15 cellular contexts compared by ENCODE assay signal in the genomic region with DNA sequence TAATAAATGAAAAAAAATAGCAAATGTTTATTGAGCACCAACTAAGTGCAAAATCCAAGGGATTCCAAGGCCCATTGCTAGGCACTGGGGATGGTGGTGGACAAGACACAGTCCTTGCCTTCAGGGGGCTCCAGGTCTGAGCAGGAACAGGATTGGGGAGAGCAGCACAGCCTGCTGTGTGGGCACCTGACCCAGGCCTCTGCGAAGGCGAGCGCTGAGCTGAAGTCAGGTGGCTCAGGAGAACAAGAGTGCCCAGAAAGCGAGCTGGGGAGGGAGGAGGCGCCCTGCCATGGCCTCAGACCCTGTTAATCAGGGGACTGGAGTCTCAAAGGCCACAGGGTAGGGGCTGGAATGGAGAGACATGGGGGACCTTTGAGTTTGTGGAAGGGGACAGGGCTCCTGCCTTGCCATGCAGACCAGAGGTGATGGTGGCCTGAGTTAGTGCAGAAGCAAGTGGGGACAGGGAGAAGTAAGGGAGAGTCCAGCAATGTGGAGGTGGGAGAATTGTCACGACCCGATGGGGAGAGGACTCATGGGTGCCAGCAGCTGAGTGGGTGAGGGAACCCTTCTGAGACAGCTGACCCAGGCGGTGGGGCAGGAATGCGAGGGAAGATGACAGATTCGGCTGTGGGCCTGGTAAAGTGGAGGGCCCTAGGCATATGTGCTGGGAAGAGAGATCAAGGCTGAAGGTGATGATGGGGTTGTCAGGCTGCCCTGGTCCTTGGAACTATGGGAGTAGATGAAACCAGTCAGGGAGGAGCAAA. TPM values are rescaled to one million over a fixed set of nuclear protein-coding genes. Genes with fewer than 3 reads are reported as not detected.
DNase-seq lines count a peak whose midpoint lies in the region; ATAC-seq, FAIRE-seq and TF ChIP-seq lines count a peak whose summit lies in the region.
"Had no signal": no experiment of that assay in that cellular context is flagged by ENCODE, and none has a peak within 500 bp of the region (broad histone marks: within the 10 kb centered on the region; RNA-seq: fewer than 3 reads in every experiment).

No MANE protein-coding gene starts in this region.

- TF ChIP-seq CTCF in K562 (IDR thresholded peaks at IDR 0.05 in 2 of 3, conservative IDR thresholded peaks at IDR 0.05 in 1 of 3; ENCODE audit: insufficient read depth in 2 of 3, low read depth in 1 of 3, low read length in 3 of 3) (no peak), osteocyte (IDR thresholded peaks at IDR 0.05) (no peak)

- H3K27ac Mint-ChIP-seq in activated CD4-positive, alpha-beta T cell treated with anti-CD3 and anti-CD28 coated beads for 36 hours = peak overlapping the region; percentile 84
- peak overlapping the region; percentile 19 for H3K27ac Mint-ChIP-seq in osteocyte (ENCODE audit: unreplicated experiment)

- ATAC-seq in activated CD4-positive, alpha-beta T cell treated with anti-CD3 and anti-CD28 coated beads for 36 hours = no peak
- ATAC-seq in K562 = no peak
- no peak for ATAC-seq in left colon
- ATAC-seq: pancreas had no signal

- TF ChIP-seq POLR2A in K562 (conservative IDR thresholded peaks at IDR 0.05) = no peak

- H3K9me3 ChIP-seq in KOPT-K1 (ENCODE audit: insufficient read depth, low read length, poor library complexity, severe bottlenecking) (no peaks in the 10 kb centered on the region), K562 (replicated peaks; ENCODE audit: control insufficient read depth, insufficient read depth, low read depth, low read length) (no peaks in the 10 kb centered on the region)
- H3K9me3 ChIP-seq: esophagus squamous epithelium, pancreas had no signal

- no peaks in the 10 kb centered on the region for H3K27me3 ChIP-seq in K562 (ENCODE audit: control insufficient read depth in 2 of 2, insufficient read depth in 2 of 2, low read length in 2 of 2)
- H3K27me3 ChIP-seq: esophagus squamous epithelium, pancreas had no signal

- peaks cover 3% of the 10 kb centered on the region for H3K9me1 ChIP-seq in K562 (ENCODE audit: control insufficient read depth, insufficient read depth, low read length)

- no TSS peak for BruUV-seq in K562 (replicated peaks; lab: Mats Ljungman, UMichigan)

- in situ Hi-C loops in K562 (cut with MboI) = no loop called here

- peaks cover 5% of the 10 kb centered on the region for H3K79me2 ChIP-seq in K562 (ENCODE audit: control insufficient read depth, insufficient read depth, low read length)

- no peak for TF ChIP-seq RAD21 in K562 (CRISPR knock-in tag; conservative IDR thresholded peaks at IDR 0.05 in 1 of 2, IDR thresholded peaks at IDR 0.05 in 1 of 2)

- H3K4me2 ChIP-seq in K562 (ENCODE audit: insufficient read depth, low read length) = no peak overlapping the region

- no peak overlapping the region for H3K4me3 ChIP-seq in K562
- H3K4me3 ChIP-seq: esophagus squamous epithelium, pancreas had no signal

- H3K36me3 ChIP-seq in KOPT-K1 (ENCODE audit: insufficient read depth, low read length) (peaks cover 13% of the 10 kb centered on the region), K562 (ENCODE audit: control insufficient read depth, insufficient read depth, low read length) (peaks cover 34% of the 10 kb centered on the region)

- intact Hi-C loops in activated CD4-positive, alpha-beta T cell treated with anti-CD3 and anti-CD28 coated beads for 36 hours (cut with DNase I, micrococcal nuclease) = no loop called here
- intact Hi-C loops in K562 (cut with micrococcal nuclease) (no loop called here), left colon (cut with DNase I, micrococcal nuclease) (no loop called here)

- H4K20me1 ChIP-seq in K562 (replicated peaks; ENCODE audit: control insufficient read depth, insufficient read depth, low read length) = no peaks in the 10 kb centered on the region

- 88% methylated on average over 8 of the region's 10 CpGs for WGBS in K562 (ENCODE audit: insufficient coverage, low coverage, missing lambda C conversion rate)

- H3K27ac ChIP-seq in KOPT-K1 (ENCODE audit: low read depth, low read length, poor library complexity, severe bottlenecking) (peak overlapping the region; percentile 92), K562 (ENCODE audit: extremely low read depth, low read depth, low read length) (no peak overlapping the region)
- H3K27ac ChIP-seq: pancreas had no signal

- no peaks in the 10 kb centered on the region for H3K9me3 Mint-ChIP-seq in activated CD4-positive, alpha-beta T cell treated with anti-CD3 and anti-CD28 coated beads for 36 hours (ENCODE audit: low read depth)
- H3K9me3 Mint-ChIP-seq in osteocyte (ENCODE audit: unreplicated experiment) = no peaks in the 10 kb centered on the region

- H3K4me3 Mint-ChIP-seq in activated CD4-positive, alpha-beta T cell treated with anti-CD3 and anti-CD28 coated beads for 36 hours = no peak overlapping the region
- no peak overlapping the region for H3K4me3 Mint-ChIP-seq in osteocyte (ENCODE audit: unreplicated experiment)

- CTCF ChIA-PET in activated CD4-positive, alpha-beta T cell treated with anti-CD3 and anti-CD28 coated beads for 36 hours (lab: Charles Lee) = no interaction called here
- CTCF ChIA-PET in K562 (lab: Yijun Ruan, JAX; ENCODE audit: low intra/inter-chr PET ratio) = no interaction called here

- no peak for DNase-seq in activated CD4-positive, alpha-beta T cell treated with anti-CD3 and anti-CD28 coated beads for 36 hours
- no peak for DNase-seq in activated CD4-positive, alpha-beta T cell treated with anti-CD3 and anti-CD28 coated beads for 48 hours
- DNase-seq in K562 (ENCODE audit: extremely low read depth in 1 of 4, low spot score in 3 of 4) (peak in 1 of 4 experiments; percentile 13), osteocyte (ENCODE audit: extremely low spot score, unreplicated experiment) (no peak), NCI-H2029 treated with DMSO at 0.1 percent for 48 hours (lab: John Stamatoyannopoulos, UW) (no peak), left colon (no peak), NCI-H524 (lab: John Stamatoyannopoulos, UW) (no peak)
- DNase-seq: activated CD4-positive, CD25-positive, alpha-beta regulatory T cell; activated effector memory CD4-positive, alpha-beta T cell treated with Interleukin-2 at 50 U/mL for 16 hours; cerebellar nuclear complex; esophagus squamous epithelium; NCI-H2029; pancreas had no signal

- peaks cover 77% of the 10 kb centered on the region for H3K4me1 Mint-ChIP-seq in activated CD4-positive, alpha-beta T cell treated with anti-CD3 and anti-CD28 coated beads for 36 hours
- H3K4me1 Mint-ChIP-seq in osteocyte (ENCODE audit: unreplicated experiment) = peaks cover 12% of the 10 kb centered on the region

- H3K27me3 Mint-ChIP-seq in activated CD4-positive, alpha-beta T cell treated with anti-CD3 and anti-CD28 coated beads for 36 hours = no peaks in the 10 kb centered on the region
- no peaks in the 10 kb centered on the region for H3K27me3 Mint-ChIP-seq in osteocyte (ENCODE audit: unreplicated experiment)

- no peak for FAIRE-seq in K562 (lab: Jason Lieb, UNC)
- FAIRE-seq: A204.1, pancreas had no signal

- H3K9ac ChIP-seq in K562 (ENCODE audit: insufficient read depth in 1 of 2, low read depth in 2 of 2, low read length in 2 of 2) = peak overlapping the region in 1 of 2 experiments; percentile 74; a peak in 2 of 4 replicates

- TF ChIP-seq EP300 in K562 (IDR thresholded peaks at IDR 0.05; ENCODE audit: low read length) = no peak

- POLR2A ChIA-PET in activated CD4-positive, alpha-beta T cell treated with anti-CD3 and anti-CD28 coated beads for 36 hours (lab: Charles Lee) = no interaction called here
- POLR2A ChIA-PET in K562 (lab: Yijun Ruan, JAX) = interaction anchor here (1.6 kb wide), 1 partner anchor 11 kb away, joined by 4 read pairs; no protein-coding TSS in a partner anchor

- H2AFZ ChIP-seq in K562 (ENCODE audit: low read depth, low read length) = no peak overlapping the region

- H3K4me1 ChIP-seq in K562 (replicated peaks in 1 of 2; ENCODE audit: control insufficient read depth in 2 of 2, insufficient read depth in 2 of 2, low read length in 2 of 2) = peaks cover 15 to 56% of the 10 kb centered on the region in 2 experiments

- H3K36me3 Mint-ChIP-seq in activated CD4-positive, alpha-beta T cell treated with anti-CD3 and anti-CD28 coated beads for 36 hours (ENCODE audit: low read depth) = peaks cover 33% of the 10 kb centered on the region
- H3K36me3 Mint-ChIP-seq in osteocyte (ENCODE audit: unreplicated experiment) = peaks cover 22% of the 10 kb centered on the region

RNA-seq across cellular contexts. Expression of a gene that starts 4.1 kb away (rescaled TPM):
- total RNA-seq in activated CD4-positive, alpha-beta T cell treated with anti-CD3 and anti-CD28 coated beads for 36 hours = 10 to 100 TPM; 20.8 to 25.1 TPM
- total RNA-seq in K562 (2011; cell fraction: chromatin; rRNA removed; ENCODE audit: low replicate concordance) = 18.4 and 52.2 TPM in 2 replicates
- total RNA-seq in K562 (2011; cell fraction: nucleolus; rRNA removed) = 30.3 and 37.7 TPM in 2 replicates
- total RNA-seq in K562 (2011; cell fraction: nucleoplasm; rRNA removed) = 25.7 and 31.2 TPM in 2 replicates
- total RNA-seq in K562 (2014; rRNA removed) (18.3 and 23.1 TPM in 2 replicates), K562 (2014; rRNA removed; fragmentation: Illumina TruSeq; extraction: Trizol) (4.0 and 4.1 TPM in 2 replicates), K562 (2015; rRNA removed; fragmentation: Illumina TruSeq; extraction: Trizol) (9.0 and 9.2 TPM in 2 replicates), K562 (2021) (23.5 and 27.7 TPM in 2 replicates), osteocyte (46.3 and 47.8 TPM in 2 replicates), left colon (1 to 10 TPM; 4.2 to 6.8 TPM)
- polyA plus RNA-seq in K562 (2011; rRNA removed) (14.3 and 16.0 TPM in 2 replicates), K562 (2014; fragmentation: Illumina TruSeq; extraction: Trizol) (7.7 and 18.6 TPM in 2 replicates), K562 (2014; fragmentation: Nextera tagmentation; extraction: Ambion mirVana) (1 to 10 TPM; 1.1 to 2.0 TPM), K562 (2014; rRNA removed) (16.7 and 18.9 TPM in 2 replicates)
- 32.8 and 91.3 TPM in 2 replicates for polyA plus RNA-seq in K562 (2011; cell fraction: cytosol; rRNA removed)
- 5.5 and 11.5 TPM in 2 replicates for polyA plus RNA-seq in K562 (2011; cell fraction: nucleus; rRNA removed)
- 34.3 and 36.5 TPM in 2 replicates for polyA plus RNA-seq in K562 (2012)
- 11.4 and 21.4 TPM in 2 replicates for polyA minus RNA-seq in K562 (2011; rRNA and poly(A)+ RNA removed)
- polyA minus RNA-seq in K562 (2011; cell fraction: cytosol; rRNA and poly(A)+ RNA removed) = 35.3 and 38.1 TPM in 2 replicates
- 4.0 and 4.6 TPM in 2 replicates for polyA minus RNA-seq in K562 (2011; cell fraction: nucleus; rRNA and poly(A)+ RNA removed)

RNA-seq across cellular contexts. Expression of a gene that starts 33.2 kb away (rescaled TPM):
- total RNA-seq in activated CD4-positive, alpha-beta T cell treated with anti-CD3 and anti-CD28 coated beads for 36 hours = 10 to 100 TPM; 26.2 to 31.4 TPM
- total RNA-seq in K562 (2011; cell fraction: chromatin; rRNA removed; ENCODE audit: low replicate concordance) = 41.9 and 63.9 TPM in 2 replicates
- total RNA-seq in K562 (2011; cell fraction: nucleolus; rRNA removed) = 59.3 and 69.9 TPM in 2 replicates
- 40.8 and 43.3 TPM in 2 replicates for total RNA-seq in K562 (2011; cell fraction: nucleoplasm; rRNA removed)
- total RNA-seq in K562 (2014; rRNA removed) = 40.0 and 44.6 TPM in 2 replicates
- total RNA-seq in K562 (2014; rRNA removed; fragmentation: Illumina TruSeq; extraction: Trizol) = 14.8 and 15.9 TPM in 2 replicates
- total RNA-seq in K562 (2015; rRNA removed; fragmentation: Illumina TruSeq; extraction: Trizol) = 25.3 and 27.3 TPM in 2 replicates
- total RNA-seq in K562 (2021) = 25.2 and 33.9 TPM in 2 replicates
- polyA plus RNA-seq in K562 (2011; rRNA removed) = 17.2 and 18.1 TPM in 2 replicates
- polyA plus RNA-seq in K562 (2011; cell fraction: cytosol; rRNA removed) = 15.5 and 21.3 TPM in 2 replicates
- 62.2 and 104 TPM in 2 replicates for polyA plus RNA-seq in K562 (2011; cell fraction: nucleus; rRNA removed)
- 24.5 and 27.3 TPM in 2 replicates for polyA plus RNA-seq in K562 (2012)
- 19.3 and 19.8 TPM in 2 replicates for polyA plus RNA-seq in K562 (2014; fragmentation: Illumina TruSeq; extraction: Trizol)
- 10 to 100 TPM; 14.9 to 19.6 TPM for polyA plus RNA-seq in K562 (2014; fragmentation: Nextera tagmentation; extraction: Ambion mirVana)
- polyA plus RNA-seq in K562 (2014; rRNA removed) = 48.6 and 52.1 TPM in 2 replicates
- polyA minus RNA-seq in K562 (2011; rRNA and poly(A)+ RNA removed) = 5.6 and 5.9 TPM in 2 replicates
- polyA minus RNA-seq in K562 (2011; cell fraction: cytosol; rRNA and poly(A)+ RNA removed) = 8.3 and 9.5 TPM in 2 replicates
- 15.4 and 20.5 TPM in 2 replicates for polyA minus RNA-seq in K562 (2011; cell fraction: nucleus; rRNA and poly(A)+ RNA removed)
- 30.1 and 32.2 TPM in 2 replicates for total RNA-seq in osteocyte
- 10 to 100 TPM; 16.0 to 18.8 TPM for total RNA-seq in left colon

RNA-seq across cellular contexts. Expression of a gene that starts 35.3 kb away (rescaled TPM):
- total RNA-seq in activated CD4-positive, alpha-beta T cell treated with anti-CD3 and anti-CD28 coated beads for 36 hours = 1 to 10 TPM; 6.1 to 9.1 TPM
- total RNA-seq in K562 (2011; cell fraction: chromatin; rRNA removed; ENCODE audit: low replicate concordance) = 4.3 and 16.0 TPM in 2 replicates
- total RNA-seq in K562 (2011; cell fraction: nucleolus; rRNA removed) = 9.1 and 10.8 TPM in 2 replicates
- 6.9 and 7.2 TPM in 2 replicates for total RNA-seq in K562 (2011; cell fraction: nucleoplasm; rRNA removed)
- 21.4 and 41.5 TPM in 2 replicates for total RNA-seq in K562 (2014; rRNA removed)
- 5.7 and 7.2 TPM in 2 replicates for total RNA-seq in K562 (2014; rRNA removed; fragmentation: Illumina TruSeq; extraction: Trizol)
- 13.5 and 15.2 TPM in 2 replicates for total RNA-seq in K562 (2015; rRNA removed; fragmentation: Illumina TruSeq; extraction: Trizol)
- 18.5 and 19.6 TPM in 2 replicates for total RNA-seq in K562 (2021)
- polyA plus RNA-seq in K562 (2011; rRNA removed) = 4.6 and 4.7 TPM in 2 replicates
- polyA plus RNA-seq in K562 (2011; cell fraction: cytosol; rRNA removed) = 6.4 and 21.6 TPM in 2 replicates
- polyA plus RNA-seq in K562 (2011; cell fraction: nucleus; rRNA removed) = 3.5 and 6.3 TPM in 2 replicates
- 10.7 and 13.3 TPM in 2 replicates for polyA plus RNA-seq in K562 (2012)
- 7.1 and 10.0 TPM in 2 replicates for polyA plus RNA-seq in K562 (2014; fragmentation: Illumina TruSeq; extraction: Trizol)
- polyA plus RNA-seq in K562 (2014; fragmentation: Nextera tagmentation; extraction: Ambion mirVana) = 10 to 100 TPM in 1 of 2 experiments, 1 to 10 TPM in 1; 6.7 to 11.8 TPM
- 13.8 and 18.1 TPM in 2 replicates for polyA plus RNA-seq in K562 (2014; rRNA removed)
- 1.5 and 2.0 TPM in 2 replicates for polyA minus RNA-seq in K562 (2011; rRNA and poly(A)+ RNA removed)
- 3.6 and 6.6 TPM in 2 replicates for polyA minus RNA-seq in K562 (2011; cell fraction: cytosol; rRNA and poly(A)+ RNA removed)
- 3.4 and 3.9 TPM in 2 replicates for polyA minus RNA-seq in K562 (2011; cell fraction: nucleus; rRNA and poly(A)+ RNA removed)
- total RNA-seq in osteocyte = 11.9 and 13.9 TPM in 2 replicates
- total RNA-seq in left colon = 1 to 10 TPM; 9.5 to 9.9 TPM

RNA-seq across cellular contexts. Expression of a gene that starts 35.5 kb away (rescaled TPM):
- total RNA-seq in activated CD4-positive, alpha-beta T cell treated with anti-CD3 and anti-CD28 coated beads for 36 hours = 10 to 100 TPM; 13.6 to 14.4 TPM
- 20.9 and 70.7 TPM in 2 replicates for total RNA-seq in K562 (2011; cell fraction: chromatin; rRNA removed; ENCODE audit: low replicate concordance)
- total RNA-seq in K562 (2011; cell fraction: nucleolus; rRNA removed) = 74.0 and 78.4 TPM in 2 replicates
- 23.7 and 31.9 TPM in 2 replicates for total RNA-seq in K562 (2011; cell fraction: nucleoplasm; rRNA removed)
- total RNA-seq in K562 (2014; rRNA removed) = 51.2 and 62.4 TPM in 2 replicates
- 14.1 and 21.3 TPM in 2 replicates for total RNA-seq in K562 (2014; rRNA removed; fragmentation: Illumina TruSeq; extraction: Trizol)
- 38.3 and 38.5 TPM in 2 replicates for total RNA-seq in K562 (2015; rRNA removed; fragmentation: Illumina TruSeq; extraction: Trizol)
- total RNA-seq in K562 (2021) = 64.7 and 66.0 TPM in 2 replicates
- 25.8 and 28.5 TPM in 2 replicates for polyA plus RNA-seq in K562 (2011; rRNA removed)
- polyA plus RNA-seq in K562 (2011; cell fraction: cytosol; rRNA removed) = 21.8 and 77.0 TPM in 2 replicates
- polyA plus RNA-seq in K562 (2011; cell fraction: nucleus; rRNA removed) = 35.4 and 76.1 TPM in 2 replicates
- polyA plus RNA-seq in K562 (2012) = 42.1 and 48.6 TPM in 2 replicates
- 33.2 and 52.4 TPM in 2 replicates for polyA plus RNA-seq in K562 (2014; fragmentation: Illumina TruSeq; extraction: Trizol)
- polyA plus RNA-seq in K562 (2014; fragmentation: Nextera tagmentation; extraction: Ambion mirVana) = under 1 TPM; 0.61 to 0.78 TPM
- polyA plus RNA-seq in K562 (2014; rRNA removed) = 64.8 and 65.7 TPM in 2 replicates
- polyA minus RNA-seq in K562 (2011; rRNA and poly(A)+ RNA removed) = 11.1 and 23.2 TPM in 2 replicates
- polyA minus RNA-seq in K562 (2011; cell fraction: cytosol; rRNA and poly(A)+ RNA removed) = 28.3 and 46.6 TPM in 2 replicates
- 19.7 and 29.1 TPM in 2 replicates for polyA minus RNA-seq in K562 (2011; cell fraction: nucleus; rRNA and poly(A)+ RNA removed)
- total RNA-seq in osteocyte = 20.1 and 22.1 TPM in 2 replicates
- total RNA-seq in left colon = 10 to 100 TPM; 12.6 to 15.2 TPM

RNA-seq across cellular contexts. Expression of a gene that starts 49.4 kb away (rescaled TPM):
- total RNA-seq in activated CD4-positive, alpha-beta T cell treated with anti-CD3 and anti-CD28 coated beads for 36 hours = 10 to 100 TPM; 32.6 to 46.1 TPM
- 11.0 and 31.6 TPM in 2 replicates for total RNA-seq in K562 (2011; cell fraction: chromatin; rRNA removed; ENCODE audit: low replicate concordance)
- 83.9 and 98.7 TPM in 2 replicates for total RNA-seq in K562 (2011; cell fraction: nucleolus; rRNA removed)
- total RNA-seq in K562 (2011; cell fraction: nucleoplasm; rRNA removed) = 48.7 and 61.8 TPM in 2 replicates
- total RNA-seq in K562 (2014; rRNA removed) (132 and 160 TPM in 2 replicates), K562 (2014; rRNA removed; fragmentation: Illumina TruSeq; extraction: Trizol) (70.3 and 80.8 TPM in 2 replicates), K562 (2015; rRNA removed; fragmentation: Illumina TruSeq; extraction: Trizol) (141 TPM in 2 replicates), K562 (2021) (97.8 and 104 TPM in 2 replicates), osteocyte (45.2 and 45.4 TPM in 2 replicates), left colon (10 to 100 TPM; 49.4 to 50.9 TPM)
- polyA plus RNA-seq in K562 (2011; rRNA removed) (84.6 and 113 TPM in 2 replicates), K562 (2014; fragmentation: Illumina TruSeq; extraction: Trizol) (220 and 231 TPM in 2 replicates), K562 (2014; fragmentation: Nextera tagmentation; extraction: Ambion mirVana) (10 to 100 TPM; 32.3 to 85.8 TPM), K562 (2014; rRNA removed) (175 and 180 TPM in 2 replicates)
- polyA plus RNA-seq in K562 (2011; cell fraction: cytosol; rRNA removed) = 138 and 266 TPM in 2 replicates
- 45.6 and 63.7 TPM in 2 replicates for polyA plus RNA-seq in K562 (2011; cell fraction: nucleus; rRNA removed)
- polyA plus RNA-seq in K562 (2012) = 130 and 185 TPM in 2 replicates
- 17.4 and 27.2 TPM in 2 replicates for polyA minus RNA-seq in K562 (2011; rRNA and poly(A)+ RNA removed)
- 16.4 and 17.5 TPM in 2 replicates for polyA minus RNA-seq in K562 (2011; cell fraction: cytosol; rRNA and poly(A)+ RNA removed)
- polyA minus RNA-seq in K562 (2011; cell fraction: nucleus; rRNA and poly(A)+ RNA removed) = 51.5 and 65.8 TPM in 2 replicates
